In genomic region chr10:12081879-12082560, GRCh38 we compare ENCODE assay signal across 19 cellular contexts. TPM values are rescaled to one million over a fixed set of nuclear protein-coding genes. Genes with fewer than 3 reads are reported as not detected.
DNase-seq lines count a peak whose midpoint lies in the region; ATAC-seq, FAIRE-seq and TF ChIP-seq lines count a peak whose summit lies in the region.
"Had no signal": no experiment of that assay in that cellular context is flagged by ENCODE, and none has a peak within 500 bp of the region (broad histone marks: within the 10 kb centered on the region; RNA-seq: fewer than 3 reads in every experiment).

No MANE protein-coding gene starts in this region.

- no peak for TF ChIP-seq RAD21 in HepG2 (CRISPR knock-in tag; IDR thresholded peaks at IDR 0.05)

- TF ChIP-seq EP300 in HepG2 (IDR thresholded peaks at IDR 0.05; ENCODE audit: low read depth in 2 of 2, low read length in 2 of 2) (no peak), HepG2 (CRISPR knock-in tag; IDR thresholded peaks at IDR 0.05; ENCODE audit: borderline replicate concordance) (no peak)

- no peak for TF ChIP-seq POLR2A in HepG2 (IDR thresholded peaks at IDR 0.05; ENCODE audit: insufficient read depth in 1 of 2, low read depth in 2 of 2, low read length in 2 of 2)
- TF ChIP-seq POLR2A in right lobe of liver (IDR thresholded peaks at IDR 0.05) = no peak

- H3K9ac ChIP-seq in HepG2 (ENCODE audit: insufficient read depth, low read depth, low read length) (no peak overlapping the region), adipocyte (ENCODE audit: low read length) (no peak overlapping the region)

- POLR2A ChIA-PET in HepG2 (lab: Yijun Ruan, JAX) = interaction anchor here (0.8 kb wide), 1 partner anchor 29 kb away, joined by 3 read pairs; no protein-coding TSS in a partner anchor

- CTCF ChIA-PET in HepG2 (lab: Yijun Ruan, JAX; ENCODE audit: low intra/inter-chr PET ratio, low total read pairs) = no interaction called here

- no TSS peak for BruUV-seq in HepG2 (replicated peaks; lab: Mats Ljungman, UMichigan)

- H3K4me3 ChIP-seq in HepG2 (replicated peaks in 1 of 3; ENCODE audit: insufficient read depth in 1 of 3, low read depth in 2 of 3, low read length in 3 of 3) (no peak overlapping the region), right lobe of liver (no peak overlapping the region), adipocyte (ENCODE audit: low read length) (no peak overlapping the region), fibroblast of mammary gland (ENCODE audit: control insufficient read depth, low read depth, low read length) (no peak overlapping the region)
- H3K4me3 ChIP-seq: esophagus muscularis mucosa, pancreas had no signal

- in situ Hi-C loops in HepG2 (cut with HindIII; ENCODE audit: extremely low pct_ligation_motif_present, low pct_unique_long_range_greater_than_20kb) = no loop called here

- H3K4me1 ChIP-seq in HepG2 (ENCODE audit: insufficient read depth, low read length) = no peaks in the 10 kb centered on the region
- peaks cover 0 to 5% (median 0%) of the 10 kb centered on the region in 4 donors for H3K4me1 ChIP-seq in right lobe of liver
- H3K4me1 ChIP-seq in adipocyte (ENCODE audit: control insufficient read depth, insufficient read depth, low read length) = no peaks in the 10 kb centered on the region
- H3K4me1 ChIP-seq: esophagus muscularis mucosa, pancreas had no signal

- no peaks in the 10 kb centered on the region for H3K79me2 ChIP-seq in HepG2 (ENCODE audit: insufficient read depth, low read length)

- intact Hi-C loops in HepG2 (cut with micrococcal nuclease; ENCODE audit: unreplicated experiment) (no loop called here), right lobe of liver (cut with DNase I) (no loop called here)

- FAIRE-seq in HepG2 (lab: Jason Lieb, UNC) = no peak
- FAIRE-seq: colon, pancreas, small intestine had no signal

- H3K36me3 ChIP-seq in HepG2 (replicated peaks in 1 of 2; ENCODE audit: control insufficient read depth in 1 of 2, insufficient read depth in 2 of 2, low read length in 2 of 2) (peaks cover 0 to 8% of the 10 kb centered on the region in 2 experiments; a peak in 2 of 5 replicates), right lobe of liver (peaks cover 0 to 66% (median 34%) of the 10 kb centered on the region in 4 donors), adipocyte (ENCODE audit: control insufficient read depth, insufficient read depth, low read length, severe bottlenecking) (peaks cover 24% of the 10 kb centered on the region)

- no peak for ATAC-seq in HepG2
- ATAC-seq in right lobe of liver = no peak
- ATAC-seq in GM18907 (IDR thresholded peaks at IDR 0.05; ENCODE audit: unreplicated experiment) = no peak
- no peak for ATAC-seq in GM21526 (IDR thresholded peaks at IDR 0.05; ENCODE audit: low FRiP score, unreplicated experiment)
- ATAC-seq: left lobe of liver, pancreas had no signal

- no peaks in the 10 kb centered on the region for H4K20me1 ChIP-seq in HepG2 (ENCODE audit: insufficient read depth, low read length)

- DNase-seq in HepG2 (ENCODE audit: low spot score) (no peak), right lobe of liver (no peak), adipocyte (ENCODE audit: low read depth) (peak; percentile 37), fibroblast of mammary gland (ENCODE audit: low read depth) (peak; percentile 68), H4 (ENCODE audit: low spot score) (no peak), COLO829 (ENCODE audit: low spot score) (no peak)
- DNase-seq: activated CD4-positive, alpha-beta T cell treated with anti-CD3 and anti-CD28 coated beads, Interleukin-2, amount 10 ng/mL, durations not matched to agents 7 days and 5 days; activated T-cell treated with anti-CD3 and anti-CD28 coated beads for 4 hours; Calu3; Karpas-422; pancreas; small intestine; stimulated activated naive CD4-positive, alpha-beta T cell treated with Interleukin-2 at 50 U/mL for 16 hours; trophoblast cell had no signal

- H3K27ac ChIP-seq in HepG2 (ENCODE audit: extremely low read length, insufficient read depth, low read length) = no peak overlapping the region
- no peak overlapping the region for H3K27ac ChIP-seq in right lobe of liver
- H3K27ac ChIP-seq: esophagus muscularis mucosa, pancreas had no signal

- H3K27me3 ChIP-seq in HepG2 (ENCODE audit: control insufficient read depth in 1 of 2, insufficient read depth in 2 of 2, low read length in 2 of 2) = no peaks in the 10 kb centered on the region
- H3K27me3 ChIP-seq in right lobe of liver = no peaks in the 10 kb centered on the region
- H3K27me3 ChIP-seq in adipocyte (replicated peaks; ENCODE audit: control insufficient read depth, insufficient read depth, low read length) = no peaks in the 10 kb centered on the region
- H3K27me3 ChIP-seq: esophagus muscularis mucosa, pancreas had no signal

- H3K9me3 ChIP-seq in HepG2 (ENCODE audit: low read length) = no peaks in the 10 kb centered on the region
- no peaks in the 10 kb centered on the region for H3K9me3 ChIP-seq in right lobe of liver
- H3K9me3 ChIP-seq in adipocyte (ENCODE audit: control insufficient read depth, low read length) = no peaks in the 10 kb centered on the region
- H3K9me3 ChIP-seq: esophagus muscularis mucosa, pancreas had no signal

- TF ChIP-seq CTCF in HepG2 (CRISPR knock-in tag; IDR thresholded peaks at IDR 0.05) (no peak), right lobe of liver (IDR thresholded peaks at IDR 0.05) (no peak), fibroblast of mammary gland (conservative IDR thresholded peaks at IDR 0.05; ENCODE audit: control insufficient read depth, insufficient read depth, low read depth, low read length) (no peak)

- H3K4me2 ChIP-seq in HepG2 (ENCODE audit: low read depth, low read length) = no peak overlapping the region

- no peak overlapping the region for H2AFZ ChIP-seq in HepG2 (ENCODE audit: low read length)

- 87% methylated on average over 6 of the region's 6 CpGs for WGBS in HepG2 (ENCODE audit: low lambda C conversion rate)
- 95% methylated on average over 4 of the region's 6 CpGs for WGBS in right lobe of liver (ENCODE audit: insufficient coverage, low coverage, low lambda C conversion rate, missing lambda C conversion rate)

RNA-seq across cellular contexts. Expression of gene DHTKD1, which starts 13.3 kb away (rescaled TPM):
- total RNA-seq in HepG2 (2016; rRNA removed; fragmentation: Illumina TruSeq; extraction: Trizol) (9.6 and 10.7 TPM in 2 replicates), right lobe of liver (100 to 1,000 TPM in 3 of 6 experiments, 10 to 100 TPM in 3; 65.8 to 166 (median 100) TPM)
- total RNA-seq in HepG2 (2016; cell fraction: cytosol; rRNA removed; fragmentation: Illumina TruSeq; extraction: Trizol; ENCODE audit: low read depth) = 24.3 and 27.8 TPM in 2 replicates
- 10.6 and 11.0 TPM in 2 replicates for total RNA-seq in HepG2 (2016; cell fraction: insoluble cytoplasmic fraction; rRNA removed; fragmentation: Illumina TruSeq; extraction: Trizol)
- 19.5 and 22.7 TPM in 2 replicates for total RNA-seq in HepG2 (2016; cell fraction: membrane; rRNA removed; fragmentation: Illumina TruSeq; extraction: Trizol)
- total RNA-seq in HepG2 (2016; cell fraction: nucleus; rRNA removed; fragmentation: Illumina TruSeq; extraction: Trizol) = 9.6 and 11.8 TPM in 2 replicates
- 9.0 and 14.1 TPM in 2 replicates for polyA plus RNA-seq in HepG2 (2011; rRNA removed)
- 11.3 and 18.8 TPM in 2 replicates for polyA plus RNA-seq in HepG2 (2011; cell fraction: cytosol; rRNA removed)
- polyA plus RNA-seq in HepG2 (2011; cell fraction: nucleus; rRNA removed) = 6.8 and 9.1 TPM in 2 replicates
- polyA plus RNA-seq in HepG2 (2012) = 6.1 and 6.4 TPM in 2 replicates
- 0.53 and 0.54 TPM in 2 replicates for polyA plus RNA-seq in HepG2 (2016; cell fraction: cytosol; fragmentation: Illumina TruSeq; extraction: Trizol; ENCODE audit: low read depth)
- 7.1 and 7.2 TPM in 2 replicates for polyA plus RNA-seq in HepG2 (2016; cell fraction: insoluble cytoplasmic fraction; fragmentation: Illumina TruSeq; extraction: Trizol; ENCODE audit: low read depth)
- 1.5 and 1.7 TPM in 2 replicates for polyA plus RNA-seq in HepG2 (2016; cell fraction: membrane; fragmentation: Illumina TruSeq; extraction: Trizol; ENCODE audit: low read depth)
- 8.5 and 11.5 TPM in 2 replicates for polyA plus RNA-seq in HepG2 (2016; cell fraction: nucleus; fragmentation: Illumina TruSeq; extraction: Trizol; ENCODE audit: insufficient read depth, low read depth)
- polyA minus RNA-seq in HepG2 (2011; rRNA and poly(A)+ RNA removed; ENCODE audit: low replicate concordance) = 39.7 and 93.9 TPM in 2 replicates
- polyA minus RNA-seq in HepG2 (2011; cell fraction: cytosol; rRNA and poly(A)+ RNA removed) = 19.3 and 23.3 TPM in 2 replicates
- 17.2 and 20.1 TPM in 2 replicates for polyA minus RNA-seq in HepG2 (2011; cell fraction: nucleus; rRNA and poly(A)+ RNA removed)
- total RNA-seq in H4 (2014; rRNA removed; shearing (Covaris generic)) = 7.8 and 8.3 TPM in 2 replicates

RNA-seq across cellular contexts. Expression of gene UPF2, which starts 39.4 kb away (rescaled TPM):
- 14.5 and 21.8 TPM in 2 replicates for total RNA-seq in HepG2 (2016; rRNA removed; fragmentation: Illumina TruSeq; extraction: Trizol)
- 9.1 and 11.7 TPM in 2 replicates for total RNA-seq in HepG2 (2016; cell fraction: cytosol; rRNA removed; fragmentation: Illumina TruSeq; extraction: Trizol; ENCODE audit: low read depth)
- 15.1 and 21.6 TPM in 2 replicates for total RNA-seq in HepG2 (2016; cell fraction: insoluble cytoplasmic fraction; rRNA removed; fragmentation: Illumina TruSeq; extraction: Trizol)
- total RNA-seq in HepG2 (2016; cell fraction: membrane; rRNA removed; fragmentation: Illumina TruSeq; extraction: Trizol) = 6.1 and 6.9 TPM in 2 replicates
- 17.2 and 19.6 TPM in 2 replicates for total RNA-seq in HepG2 (2016; cell fraction: nucleus; rRNA removed; fragmentation: Illumina TruSeq; extraction: Trizol)
- polyA plus RNA-seq in HepG2 (2011; rRNA removed) = 5.7 and 6.2 TPM in 2 replicates
- polyA plus RNA-seq in HepG2 (2011; cell fraction: cytosol; rRNA removed) = 2.8 and 4.5 TPM in 2 replicates
- 3.2 and 4.2 TPM in 2 replicates for polyA plus RNA-seq in HepG2 (2011; cell fraction: nucleus; rRNA removed)
- 8.2 and 11.6 TPM in 2 replicates for polyA plus RNA-seq in HepG2 (2012)
- 0.57 and 0.61 TPM in 2 replicates for polyA plus RNA-seq in HepG2 (2016; cell fraction: cytosol; fragmentation: Illumina TruSeq; extraction: Trizol; ENCODE audit: low read depth)
- 15.8 and 18.5 TPM in 2 replicates for polyA plus RNA-seq in HepG2 (2016; cell fraction: insoluble cytoplasmic fraction; fragmentation: Illumina TruSeq; extraction: Trizol; ENCODE audit: low read depth)
- polyA plus RNA-seq in HepG2 (2016; cell fraction: membrane; fragmentation: Illumina TruSeq; extraction: Trizol; ENCODE audit: low read depth) = 1.3 and 1.7 TPM in 2 replicates
- 14.3 and 16.1 TPM in 2 replicates for polyA plus RNA-seq in HepG2 (2016; cell fraction: nucleus; fragmentation: Illumina TruSeq; extraction: Trizol; ENCODE audit: insufficient read depth, low read depth)
- polyA minus RNA-seq in HepG2 (2011; rRNA and poly(A)+ RNA removed; ENCODE audit: low replicate concordance) = 2.5 and 5.9 TPM in 2 replicates
- polyA minus RNA-seq in HepG2 (2011; cell fraction: cytosol; rRNA and poly(A)+ RNA removed) = 5.9 and 6.1 TPM in 2 replicates
- polyA minus RNA-seq in HepG2 (2011; cell fraction: nucleus; rRNA and poly(A)+ RNA removed) = 18.9 and 21.9 TPM in 2 replicates
- total RNA-seq in right lobe of liver = 10 to 100 TPM in 3 of 6 experiments, 1 to 10 TPM in 3; 8.7 to 12.6 (median 9.8) TPM
- 5.9 and 6.7 TPM in 2 replicates for total RNA-seq in H4 (2014; rRNA removed; shearing (Covaris generic))

RNA-seq across cellular contexts. Expression of gene SEC61A2, which starts 47.5 kb away (rescaled TPM):
- 4.5 and 7.4 TPM in 2 replicates for total RNA-seq in HepG2 (2016; rRNA removed; fragmentation: Illumina TruSeq; extraction: Trizol)
- 1.6 and 3.2 TPM in 2 replicates for total RNA-seq in HepG2 (2016; cell fraction: cytosol; rRNA removed; fragmentation: Illumina TruSeq; extraction: Trizol; ENCODE audit: low read depth)
- 3.9 and 9.7 TPM in 2 replicates for total RNA-seq in HepG2 (2016; cell fraction: insoluble cytoplasmic fraction; rRNA removed; fragmentation: Illumina TruSeq; extraction: Trizol)
- total RNA-seq in HepG2 (2016; cell fraction: membrane; rRNA removed; fragmentation: Illumina TruSeq; extraction: Trizol) = 3.3 and 3.7 TPM in 2 replicates
- total RNA-seq in HepG2 (2016; cell fraction: nucleus; rRNA removed; fragmentation: Illumina TruSeq; extraction: Trizol) = 13.4 and 18.7 TPM in 2 replicates
- 5.0 and 5.5 TPM in 2 replicates for polyA plus RNA-seq in HepG2 (2011; rRNA removed)
- 3.8 and 3.9 TPM in 2 replicates for polyA plus RNA-seq in HepG2 (2011; cell fraction: cytosol; rRNA removed)
- 8.4 and 8.6 TPM in 2 replicates for polyA plus RNA-seq in HepG2 (2011; cell fraction: nucleus; rRNA removed)
- 3.5 and 4.0 TPM in 2 replicates for polyA plus RNA-seq in HepG2 (2012)
- 2.1 and 2.8 TPM in 2 replicates for polyA plus RNA-seq in HepG2 (2016; cell fraction: cytosol; fragmentation: Illumina TruSeq; extraction: Trizol; ENCODE audit: low read depth)
- 3.0 and 3.8 TPM in 2 replicates for polyA plus RNA-seq in HepG2 (2016; cell fraction: insoluble cytoplasmic fraction; fragmentation: Illumina TruSeq; extraction: Trizol; ENCODE audit: low read depth)
- polyA plus RNA-seq in HepG2 (2016; cell fraction: membrane; fragmentation: Illumina TruSeq; extraction: Trizol; ENCODE audit: low read depth) = 2.4 and 3.6 TPM in 2 replicates
- 20.4 and 21.5 TPM in 2 replicates for polyA plus RNA-seq in HepG2 (2016; cell fraction: nucleus; fragmentation: Illumina TruSeq; extraction: Trizol; ENCODE audit: insufficient read depth, low read depth)
- 4.9 and 6.5 TPM in 2 replicates for polyA minus RNA-seq in HepG2 (2011; rRNA and poly(A)+ RNA removed; ENCODE audit: low replicate concordance)
- 2.9 and 4.6 TPM in 2 replicates for polyA minus RNA-seq in HepG2 (2011; cell fraction: cytosol; rRNA and poly(A)+ RNA removed)
- polyA minus RNA-seq in HepG2 (2011; cell fraction: nucleus; rRNA and poly(A)+ RNA removed) = 5.7 and 9.1 TPM in 2 replicates
- 1 to 10 TPM; 3.6 to 7.5 (median 6.5) TPM for total RNA-seq in right lobe of liver
- 5.1 TPM in 2 replicates for total RNA-seq in H4 (2014; rRNA removed; shearing (Covaris generic))

Comparison
In these comparisons a context has a peak if more than half of its experiments do, and no peak if none do; other contexts are left out.
1. DNase-seq: peak in adipocyte (single experiment) and fibroblast of mammary gland (single experiment); none in HepG2 (single experiment), right lobe of liver (0 of 3), H4 (single experiment) and COLO829 (single experiment).